In the genomic region with DNA sequence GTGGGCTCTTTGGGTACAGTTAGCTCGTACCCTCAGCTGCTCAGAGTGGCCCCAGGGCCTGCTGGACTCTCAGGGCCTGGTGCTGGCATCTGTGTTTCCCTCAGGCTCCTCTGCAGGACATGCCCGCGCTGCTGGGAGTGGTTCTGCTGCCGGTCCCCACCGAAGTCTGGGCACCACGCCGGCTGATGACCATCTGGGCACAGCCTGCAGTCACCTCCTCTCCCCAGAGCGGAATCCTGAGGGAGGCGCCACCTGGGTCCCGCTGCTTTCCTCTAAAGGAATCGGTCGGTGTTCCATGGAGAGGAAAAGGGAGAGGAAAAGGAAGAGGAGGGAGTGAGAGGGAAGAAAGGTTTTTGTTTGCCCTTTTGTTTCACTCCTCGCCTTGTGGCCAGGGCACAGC, we compare ENCODE assay signal across 27 cellular contexts. TPM values are rescaled to one million over a fixed set of nuclear protein-coding genes. Genes with fewer than 3 reads are reported as not detected.
"Had no signal": no experiment of that assay in that cellular context is flagged by ENCODE, and none has a peak within 500 bp of the region (broad histone marks: within the 10 kb centered on the region; RNA-seq: fewer than 3 reads in every experiment).

No MANE protein-coding gene starts in this region.

- H2AFZ ChIP-seq: hepatocyte had no signal

- H3K27me3 ChIP-seq: testis had no signal

- H3K36me3 Mint-ChIP-seq: naive thymus-derived CD4-positive, alpha-beta T cell; stimulated activated memory B cell treated with anti-CD40 and anti-IgM and Interleukin-4, amounts not matched to agents 10 μg/mL and 1 μg/mL and 100 μg/mL, for 72 hours had no signal

- H3K36me3 ChIP-seq: neutrophil, spleen had no signal

- H3K27ac ChIP-seq: coronary artery, hepatocyte, neutrophil, spleen, testis had no signal

- H3K27ac Mint-ChIP-seq: naive thymus-derived CD4-positive, alpha-beta T cell; nephron progenitor cell; stimulated activated memory B cell treated with anti-CD40 and anti-IgM and Interleukin-4, amounts not matched to agents 10 μg/mL and 1 μg/mL and 100 μg/mL, for 72 hours; stimulated activated naive CD8-positive, alpha-beta T cell treated with anti-CD3 and anti-CD28 coated beads, Interleukin-15, Interleukin-2, amounts not matched to agents 100 ng/mL and 50 ng/mL, for 24 hours had no signal

- H3K4me3 Mint-ChIP-seq: naive thymus-derived CD4-positive, alpha-beta T cell; nephron progenitor cell; stimulated activated memory B cell treated with anti-CD40 and anti-IgM and Interleukin-4, amounts not matched to agents 10 μg/mL and 1 μg/mL and 100 μg/mL, for 72 hours; stimulated activated naive CD8-positive, alpha-beta T cell treated with anti-CD3 and anti-CD28 coated beads, Interleukin-15, Interleukin-2, amounts not matched to agents 100 ng/mL and 50 ng/mL, for 24 hours had no signal

- H3K79me2 ChIP-seq: hepatocyte had no signal

- ATAC-seq: naive thymus-derived CD4-positive, alpha-beta T cell; sciatic nerve had no signal

- H3K4me1 Mint-ChIP-seq: stimulated activated memory B cell treated with anti-CD40 and anti-IgM and Interleukin-4, amounts not matched to agents 10 μg/mL and 1 μg/mL and 100 μg/mL, for 72 hours had no signal

- H3K9me3 ChIP-seq: neutrophil, spleen, testis had no signal

- H3K4me2 ChIP-seq: hepatocyte had no signal

- H3K4me3 ChIP-seq: coronary artery, hepatocyte, spleen, testis had no signal

- H3K4me1 ChIP-seq: testis had no signal

- H3K9me3 Mint-ChIP-seq: stimulated activated memory B cell treated with anti-CD40 and anti-IgM and Interleukin-4, amounts not matched to agents 10 μg/mL and 1 μg/mL and 100 μg/mL, for 72 hours; stimulated activated naive CD8-positive, alpha-beta T cell treated with anti-CD3 and anti-CD28 coated beads, Interleukin-15, Interleukin-2, amounts not matched to agents 100 ng/mL and 50 ng/mL, for 24 hours had no signal

- DNase-seq: effector CD4-positive, alpha-beta T cell; foreskin melanocyte; head of caudate nucleus; kidney glomerular epithelial cell; mesendoderm; naive thymus-derived CD4-positive, alpha-beta T cell; nephron progenitor cell; spleen; stimulated activated CD4-positive, alpha-beta T cell treated with anti-CD3 and anti-CD28 coated beads, Interleukin-15, amount 100 ng/mL, for 24 hours; stimulated activated CD4-positive, alpha-beta T cell treated with anti-CD3 and anti-CD28 coated beads, Interleukin-1b, Interleukin-23, amount 100 ng/mL, for 48 hours; stimulated activated CD4-positive, alpha-beta T cell treated with anti-CD3 and anti-CD28 coated beads, Interleukin-4, amount 100 ng/mL, for 24 hours; testis; trophoblast cell had no signal

RNA-seq across cellular contexts. Expression of a gene that starts 43.6 kb away (rescaled TPM):
- total RNA-seq: dermis microvascular lymphatic vessel endothelial cell; hepatocyte; liver; lung microvascular endothelial cell; naive thymus-derived CD4-positive, alpha-beta T cell; osteocyte; pulmonary artery endothelial cell; sciatic nerve; skeletal muscle tissue; spleen; subcutaneous adipose tissue; testis; urinary bladder had no signal

RNA-seq across cellular contexts. Expression of a gene that starts 47.8 kb away (rescaled TPM):
- total RNA-seq: dermis microvascular lymphatic vessel endothelial cell; hepatocyte; liver; lung microvascular endothelial cell; naive thymus-derived CD4-positive, alpha-beta T cell; osteocyte; pulmonary artery endothelial cell; sciatic nerve; spleen; subcutaneous adipose tissue; urinary bladder had no signal
